8 cellular contexts compared by ENCODE assay signal in the genomic region with DNA sequence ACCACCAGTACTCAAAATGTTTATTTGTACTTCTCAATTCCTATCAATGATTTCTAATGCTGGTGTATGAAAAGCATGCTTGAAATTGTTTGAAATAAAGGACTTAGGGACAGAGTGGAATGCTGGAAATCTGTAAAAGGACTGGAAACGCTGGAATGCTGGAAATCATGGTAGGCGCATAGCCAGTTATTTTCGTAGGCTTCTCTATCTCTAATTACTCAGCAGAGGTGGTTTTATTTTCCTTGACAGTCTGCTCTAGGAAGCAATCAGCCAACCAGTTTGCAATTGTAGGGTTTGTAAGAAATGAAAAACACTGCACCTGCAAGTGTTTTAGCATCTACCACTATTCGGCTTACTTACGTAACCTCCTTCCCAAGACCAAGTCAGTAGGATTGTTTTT. TPM values are rescaled to one million over a fixed set of nuclear protein-coding genes. Genes with fewer than 3 reads are reported as not detected.
A peak's percentile ranks its signal among the peaks of the same experiment; 100 is the strongest.
DNase-seq lines count a peak whose midpoint lies in the region; ATAC-seq and TF ChIP-seq lines count a peak whose summit lies in the region.

No MANE protein-coding gene starts in this region.

- TF ChIP-seq CTCF in C4-2B (conservative IDR thresholded peaks at IDR 0.05) (no peak), PC-9 (conservative IDR thresholded peaks at IDR 0.05) (no peak), esophagus muscularis mucosa (IDR thresholded peaks at IDR 0.05) (no peak), psoas muscle (IDR thresholded peaks at IDR 0.05) (no peak)

- peak overlapping the region; percentile 86 for H3K27ac ChIP-seq in C4-2B
- H3K27ac ChIP-seq in PC-9: peak overlapping the region; percentile 67; the same call in 1 of the 2 replicates
- H3K27ac ChIP-seq in esophagus muscularis mucosa (replicated peaks in 1 of 4): peak overlapping the region; percentile 91 to 93 (median 92)
- H3K27ac ChIP-seq in psoas muscle: peak overlapping the region; percentile 94

- H3K4me3 ChIP-seq in PC-9 (peak overlapping the region; percentile 94), esophagus muscularis mucosa (peak overlapping the region; percentile 82 to 96 (median 93)), psoas muscle (peak overlapping the region; percentile 89)

- no TSS peak for BruUV-seq in PC-9 (replicated peaks; lab: Mats Ljungman, UMichigan)

- H3K4me1 ChIP-seq in PC-9 (replicated peaks; ENCODE audit: insufficient read depth): peaks cover 8% of the 10 kb centered on the region
- H3K4me1 ChIP-seq in esophagus muscularis mucosa: peaks cover 35 to 53% (median 47%) of the 10 kb centered on the region in 4 donors
- peaks cover 46% of the 10 kb centered on the region for H3K4me1 ChIP-seq in psoas muscle

- H3K4me2 ChIP-seq in PC-9: peak overlapping the region; percentile 92

- peaks cover 57% of the 10 kb centered on the region for H3K79me2 ChIP-seq in PC-9 (ENCODE audit: low read depth)

- in situ Hi-C loops in ACHN (cut with HindIII; ENCODE audit: low pct_ligation_motif_present, low pct_unique_long_range_greater_than_20kb, low sequenced_read_pairs): no loop called here

- no peaks in the 10 kb centered on the region for H3K9me2 ChIP-seq in PC-9 (ENCODE audit: insufficient read depth)

- intact Hi-C loops in PC-9 (cut with micrococcal nuclease; ENCODE audit: unreplicated experiment): loop anchor here (5.0 to 10.0 kb wide), 2 partner anchors 192 to 1839 kb away; no protein-coding TSS in a partner anchor
- intact Hi-C loops in esophagus muscularis mucosa (cut with DNase I): loop anchor here (5.0 kb wide), 1 partner anchor 602 kb away; a partner anchor contains a TSS
- intact Hi-C loops in psoas muscle (cut with DNase I): loop anchor here in 1 of 2 donors (2.0 to 5.0 kb wide), 2 partner anchors 33 to 602 kb away; a partner anchor contains a TSS

- DNase-seq in PC-9 (no peak), esophagus muscularis mucosa (ENCODE audit: extremely low spot score) (no peak), psoas muscle (no peak), NCI-H1436 treated with DMSO at 0.1 percent for 48 hours (lab: John Stamatoyannopoulos, UW) (no peak), NCI-H774 (lab: John Stamatoyannopoulos, UW) (no peak), ACHN (no peak)

- H3K36me3 ChIP-seq in PC-9 (ENCODE audit: low read depth) (peaks cover 1% of the 10 kb centered on the region; the same call in 1 of the 2 replicates), esophagus muscularis mucosa (peaks cover 4 to 8% (median 8%) of the 10 kb centered on the region in 4 donors), psoas muscle (ENCODE audit: insufficient read depth in 1 of 2, low read depth in 1 of 2) (peaks cover 3 to 16% of the 10 kb centered on the region in 2 donors)

- POLR2A ChIA-PET in PC-9 (lab: Charles Lee; ENCODE audit: unreplicated experiment): interaction anchor here (0.5 kb wide), 1 partner anchor 340 kb away, joined by 3 read pairs; no protein-coding TSS in a partner anchor

- H4K20me1 ChIP-seq in PC-9 (ENCODE audit: insufficient read depth): peaks cover 9% of the 10 kb centered on the region; the same call in 1 of the 2 replicates

- H3F3A ChIP-seq in PC-9 (ENCODE audit: insufficient read depth, low read depth): peaks cover under 1% of the 10 kb centered on the region; the same call in 1 of the 2 replicates

- H2AFZ ChIP-seq in PC-9: peak overlapping the region; percentile 96

- ATAC-seq in GM21723 (IDR thresholded peaks at IDR 0.05; ENCODE audit: unreplicated experiment) (peak; percentile 0), psoas muscle (peak in 1 of 4 donors; percentile 5)

- TF ChIP-seq EP300 in esophagus muscularis mucosa (IDR thresholded peaks at IDR 0.05): no peak

- TF ChIP-seq POLR2A in esophagus muscularis mucosa (IDR thresholded peaks at IDR 0.05; ENCODE audit: low read depth): no peak

- H3K27me3 ChIP-seq in PC-9 (ENCODE audit: insufficient read depth, low read depth) (no peaks in the 10 kb centered on the region), esophagus muscularis mucosa (no peaks in the 10 kb centered on the region), psoas muscle (ENCODE audit: insufficient read depth in 3 of 3, low read length in 2 of 3) (no peaks in the 10 kb centered on the region)

- CTCF ChIA-PET in PC-9 (lab: Charles Lee): no interaction called here

- WGBS in esophagus muscularis mucosa: 4% methylated on average over 5 of the region's 5 CpGs
- 6 to 7% (median 6%) methylated on average over 5 of the region's 5 CpGs for WGBS in psoas muscle, 3 donors

- H3K9me3 ChIP-seq in PC-9 (ENCODE audit: insufficient read depth, low read depth) (no peaks in the 10 kb centered on the region), esophagus muscularis mucosa (no peaks in the 10 kb centered on the region), psoas muscle (no peaks in the 10 kb centered on the region)

RNA-seq across cellular contexts. Expression of a gene that starts 0.8 kb away (rescaled TPM):
- total RNA-seq in PC-9 (2021) (21.2 and 30.6 TPM in 2 replicates), esophagus muscularis mucosa (10 to 100 TPM; 33.2 to 46.3 (median 44.0) TPM), psoas muscle (10 to 100 TPM; 13.1 to 18.9 (median 14.7) TPM)
- 1 to 10 TPM; 4.2 to 5.1 (median 5.0) TPM for polyA plus RNA-seq in psoas muscle

RNA-seq across cellular contexts. Expression of a gene that starts 33.2 kb away (rescaled TPM):
- total RNA-seq in PC-9 (2021): 33.4 and 37.4 TPM in 2 replicates
- 10 to 100 TPM; 24.9 to 37.6 (median 27.6) TPM for total RNA-seq in esophagus muscularis mucosa
- 10 to 100 TPM in 1 of 4 donors, 1 to 10 TPM in 3; 8.0 to 15.2 (median 8.6) TPM for total RNA-seq in psoas muscle
- 1 to 10 TPM; 3.9 to 6.9 (median 4.9) TPM for polyA plus RNA-seq in psoas muscle
